ENCODE assay signal across 8 cellular contexts in the genomic region with DNA sequence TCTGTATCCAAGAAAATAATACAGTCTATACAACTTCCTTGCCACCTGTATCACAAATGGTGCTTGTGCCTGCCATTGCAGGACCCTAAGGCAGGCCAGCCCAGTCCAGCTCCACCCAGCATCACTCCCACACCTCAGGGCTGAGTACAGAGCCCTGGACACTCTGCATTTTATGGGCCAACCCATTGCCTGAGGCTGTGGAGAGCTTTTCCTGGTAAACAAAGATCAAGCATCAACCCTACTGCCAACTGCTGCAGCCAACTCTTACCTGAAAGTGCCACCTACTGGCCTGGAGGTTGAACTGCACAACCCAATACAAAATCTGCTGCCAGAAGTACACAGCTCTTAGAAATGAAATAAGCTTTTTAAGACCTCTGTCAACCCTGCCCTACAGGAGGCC.
A peak's percentile ranks its signal among the peaks of the same experiment; 100 is the strongest.
DNase-seq lines count a peak whose midpoint lies in the region; ATAC-seq and TF ChIP-seq lines count a peak whose summit lies in the region.

No MANE protein-coding gene starts in this region.

- peaks cover 60% of the 10 kb centered on the region for H3K9me3 Mint-ChIP-seq in WTC11

- H3K4me3 Mint-ChIP-seq in WTC11: no peak overlapping the region

- TF ChIP-seq CTCF in GM12874 (IDR thresholded peaks at IDR 0.05; ENCODE audit: insufficient read depth, low read depth, low read length) (peak; percentile 70), WTC11 (IDR thresholded peaks at IDR 0.05) (peak; percentile 71)

- peaks cover 7% of the 10 kb centered on the region; the same call in 1 of the 2 replicates for H3K4me1 Mint-ChIP-seq in WTC11

- peak overlapping the region; percentile 90 for H3K27ac Mint-ChIP-seq in WTC11

- peaks cover 54% of the 10 kb centered on the region for H3K36me3 Mint-ChIP-seq in WTC11

- ATAC-seq in HG03060 (IDR thresholded peaks at IDR 0.05; ENCODE audit: low read depth, unreplicated experiment): peak; percentile 45
- peak; percentile 70 for ATAC-seq in WTC11
- no peak for ATAC-seq in GM19455 (IDR thresholded peaks at IDR 0.05; ENCODE audit: unreplicated experiment)

- DNase-seq in WTC11 (ENCODE audit: low spot score) (peak; percentile 62), medulla oblongata (ENCODE audit: extremely low spot score) (peak; percentile 34), NCI-H146 (lab: John Stamatoyannopoulos, UW) (no peak), NCI-H2196 (lab: John Stamatoyannopoulos, UW; ENCODE audit: unreplicated experiment) (no peak), NCI-H774 (lab: John Stamatoyannopoulos, UW) (no peak)

- POLR2A ChIA-PET in WTC11 (lab: Charles Lee): no interaction called here

- CTCF ChIA-PET in WTC11 (lab: Charles Lee): interaction anchor here (0.7 to 2.0 kb wide), 20 partner anchors 9 to 1079 kb away, joined by 3 to 10 read pairs (median 4); no protein-coding TSS in a partner anchor

- H3K27me3 Mint-ChIP-seq in WTC11 (ENCODE audit: low read depth): no peaks in the 10 kb centered on the region; the same call in 1 of the 2 replicates

TF ChIP-seq in WTC11, 78 proteins besides CTCF, POLR2A, EP300 and RAD21:
- TF ChIP-seq USF1 (CRISPR knock-in tag; IDR thresholded peaks at IDR 0.05) (no peak), ZNF532 (CRISPR knock-in tag; IDR thresholded peaks at IDR 0.05; ENCODE audit: borderline replicate concordance) (no peak), ZNF138 (CRISPR knock-in tag; conservative IDR thresholded peaks at IDR 0.05) (no peak), ZNF121 (CRISPR knock-in tag; IDR thresholded peaks at IDR 0.05) (0 out of 2 replicates have a peak, but pooled peaks have one; percentile 40)
TF ChIP-seq in WTC11: peak in this region for 1.

Comparison
In these comparisons a context has a peak if more than half of its experiments do, and no peak if none do; other contexts are left out.
1. DNase-seq: peak in WTC11 (single experiment) and medulla oblongata (single experiment); none in NCI-H146 (single experiment), NCI-H2196 (single experiment) and NCI-H774 (single experiment).